In the genomic region with DNA sequence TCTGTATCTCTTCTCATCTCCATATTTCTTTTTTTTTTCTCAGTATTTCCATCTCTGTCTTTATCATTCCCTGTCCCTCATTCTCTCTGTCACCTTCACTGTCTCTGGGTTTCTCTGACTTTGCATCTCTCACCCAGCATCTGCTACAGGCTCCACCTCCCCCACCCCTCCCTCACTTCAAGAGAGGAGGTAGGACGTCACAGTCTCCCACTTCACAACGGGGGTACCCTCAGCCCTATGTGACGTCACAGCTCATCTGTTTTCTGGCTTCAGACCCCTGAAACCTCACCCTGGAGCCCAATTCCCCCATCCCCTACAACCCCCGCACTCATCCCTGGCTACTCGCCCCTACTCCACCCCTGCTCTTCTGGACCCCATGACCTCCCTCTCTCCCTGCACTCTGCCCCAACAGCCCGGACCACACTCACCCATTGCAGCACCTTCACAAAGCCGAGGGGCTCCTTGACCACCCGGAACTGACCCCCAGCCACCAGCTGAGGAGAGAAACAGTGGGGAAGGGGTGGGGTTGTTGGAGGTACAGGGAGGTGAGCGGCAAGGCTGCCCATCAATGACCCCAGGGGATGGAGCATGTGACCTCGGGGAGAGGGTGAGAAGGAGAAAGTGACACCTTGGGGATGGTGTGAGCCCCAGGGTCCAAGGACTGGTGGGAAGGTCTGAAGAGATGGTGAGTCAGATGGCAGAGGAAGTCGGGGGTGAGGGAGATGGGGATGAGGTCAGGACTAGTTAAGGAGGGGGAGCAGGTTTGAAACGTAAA, we compare ENCODE assay signal across 10 cellular contexts. TPM values are rescaled to one million over a fixed set of nuclear protein-coding genes. Genes with fewer than 3 reads are reported as not detected.
DNase-seq lines count a peak whose midpoint lies in the region; ATAC-seq and TF ChIP-seq lines count a peak whose summit lies in the region.
"Had no signal": no experiment of that assay in that cellular context is flagged by ENCODE, and none has a peak within 500 bp of the region (broad histone marks: within the 10 kb centered on the region; RNA-seq: fewer than 3 reads in every experiment).

No MANE protein-coding gene starts in this region.

- H3K9me3 Mint-ChIP-seq in activated T-cell treated with anti-CD3 and anti-CD28 coated beads, Interleukin-2, amount 50 U/mL, for 72 hours: no peaks in the 10 kb centered on the region
- H3K9me3 Mint-ChIP-seq in activated naive CD8-positive, alpha-beta T cell treated with anti-CD3 and anti-CD28 coated beads, Interleukin-2, amount 10 ng/mL, durations not matched to agents 7 days and 5 days: no peaks in the 10 kb centered on the region
- H3K9me3 Mint-ChIP-seq in stimulated activated effector memory CD8-positive, alpha-beta T cell treated with anti-CD3 and anti-CD28 coated beads, Interleukin-12 subunit alpha, Interleukin-12 subunit beta, amount 100 ng/mL, for 72 hours: no peaks in the 10 kb centered on the region

- H3K36me3 Mint-ChIP-seq in activated T-cell treated with anti-CD3 and anti-CD28 coated beads, Interleukin-2, amount 50 U/mL, for 72 hours (ENCODE audit: insufficient read depth in 2 of 2): peaks cover 0 to 3% of the 10 kb centered on the region in 2 donors
- no peaks in the 10 kb centered on the region for H3K36me3 Mint-ChIP-seq in activated naive CD8-positive, alpha-beta T cell treated with anti-CD3 and anti-CD28 coated beads, Interleukin-2, amount 10 ng/mL, durations not matched to agents 7 days and 5 days
- peaks cover 12% of the 10 kb centered on the region for H3K36me3 Mint-ChIP-seq in stimulated activated effector memory CD8-positive, alpha-beta T cell treated with anti-CD3 and anti-CD28 coated beads, Interleukin-12 subunit alpha, Interleukin-12 subunit beta, amount 100 ng/mL, for 72 hours

- DNase-seq in activated T-cell treated with anti-CD3 and anti-CD28 coated beads, Interleukin-2, amount 50 U/mL, for 72 hours: peak in 1 of 2 donors; percentile 16
- DNase-seq in activated T-cell treated with anti-CD3 and anti-CD28 coated beads for 4 hours (no peak), HEK293T (ENCODE audit: extremely low spot score) (no peak)
- DNase-seq in activated naive CD8-positive, alpha-beta T cell treated with anti-CD3 and anti-CD28 coated beads, Interleukin-2, amount 10 ng/mL, durations not matched to agents 7 days and 5 days: no peak
- DNase-seq in stimulated activated effector memory CD8-positive, alpha-beta T cell treated with anti-CD3 and anti-CD28 coated beads, Interleukin-12 subunit alpha, Interleukin-12 subunit beta, amount 100 ng/mL, for 72 hours (ENCODE audit: low spot score in 2 of 2): no peak
- no peak for DNase-seq in central memory CD4-positive, alpha-beta T cell
- DNase-seq: NCI-H1436 treated with DMSO at 0.1 percent for 48 hours, nephron progenitor cell, spleen had no signal

- peak; percentile 18 to 44 for ATAC-seq in activated T-cell treated with anti-CD3 and anti-CD28 coated beads, Interleukin-2, amount 50 U/mL, for 72 hours (replicated peaks in 1 of 2)
- ATAC-seq in activated naive CD8-positive, alpha-beta T cell treated with anti-CD3 and anti-CD28 coated beads, Interleukin-2, amount 10 ng/mL, durations not matched to agents 7 days and 5 days (ENCODE audit: low read depth): no peak
- ATAC-seq in stimulated activated effector memory CD8-positive, alpha-beta T cell treated with anti-CD3 and anti-CD28 coated beads, Interleukin-12 subunit alpha, Interleukin-12 subunit beta, amount 100 ng/mL, for 72 hours: peak; percentile 41

- peaks cover 26% of the 10 kb centered on the region for H3K4me1 Mint-ChIP-seq in activated T-cell treated with anti-CD3 and anti-CD28 coated beads, Interleukin-2, amount 50 U/mL, for 72 hours (ENCODE audit: low read depth)
- H3K4me1 Mint-ChIP-seq in activated naive CD8-positive, alpha-beta T cell treated with anti-CD3 and anti-CD28 coated beads, Interleukin-2, amount 10 ng/mL, durations not matched to agents 7 days and 5 days: peaks cover 13% of the 10 kb centered on the region
- H3K4me1 Mint-ChIP-seq in stimulated activated effector memory CD8-positive, alpha-beta T cell treated with anti-CD3 and anti-CD28 coated beads, Interleukin-12 subunit alpha, Interleukin-12 subunit beta, amount 100 ng/mL, for 72 hours: peaks cover 22% of the 10 kb centered on the region

- H3K27me3 Mint-ChIP-seq in activated T-cell treated with anti-CD3 and anti-CD28 coated beads, Interleukin-2, amount 50 U/mL, for 72 hours (ENCODE audit: low read depth): peaks cover 6% of the 10 kb centered on the region
- H3K27me3 Mint-ChIP-seq in activated naive CD8-positive, alpha-beta T cell treated with anti-CD3 and anti-CD28 coated beads, Interleukin-2, amount 10 ng/mL, durations not matched to agents 7 days and 5 days: no peaks in the 10 kb centered on the region

- POLR2A ChIA-PET in activated naive CD8-positive, alpha-beta T cell treated with anti-CD3 and anti-CD28 coated beads, Interleukin-2, amount 10 ng/mL, durations not matched to agents 7 days and 5 days (lab: Charles Lee): no interaction called here
- POLR2A ChIA-PET in HEK293T (lab: Yijun Ruan, JAX): no interaction called here

- H3K4me3 Mint-ChIP-seq in activated T-cell treated with anti-CD3 and anti-CD28 coated beads, Interleukin-2, amount 50 U/mL, for 72 hours: peak overlapping the region; percentile 64 to 78
- peak overlapping the region; percentile 65 for H3K4me3 Mint-ChIP-seq in activated naive CD8-positive, alpha-beta T cell treated with anti-CD3 and anti-CD28 coated beads, Interleukin-2, amount 10 ng/mL, durations not matched to agents 7 days and 5 days
- H3K4me3 Mint-ChIP-seq in stimulated activated effector memory CD8-positive, alpha-beta T cell treated with anti-CD3 and anti-CD28 coated beads, Interleukin-12 subunit alpha, Interleukin-12 subunit beta, amount 100 ng/mL, for 72 hours: peak overlapping the region; percentile 71
- H3K4me3 Mint-ChIP-seq: nephron progenitor cell had no signal

- H3K27ac Mint-ChIP-seq in activated T-cell treated with anti-CD3 and anti-CD28 coated beads, Interleukin-2, amount 50 U/mL, for 72 hours: no peak overlapping the region
- H3K27ac Mint-ChIP-seq in activated naive CD8-positive, alpha-beta T cell treated with anti-CD3 and anti-CD28 coated beads, Interleukin-2, amount 10 ng/mL, durations not matched to agents 7 days and 5 days: peak overlapping the region; percentile 60
- peak overlapping the region; percentile 66 for H3K27ac Mint-ChIP-seq in stimulated activated effector memory CD8-positive, alpha-beta T cell treated with anti-CD3 and anti-CD28 coated beads, Interleukin-12 subunit alpha, Interleukin-12 subunit beta, amount 100 ng/mL, for 72 hours
- H3K27ac Mint-ChIP-seq: nephron progenitor cell had no signal

- CTCF ChIA-PET in HEK293T (lab: Yijun Ruan, JAX): no interaction called here

TF ChIP-seq in HEK293T, 16 proteins besides CTCF, POLR2A, EP300 and RAD21:
- no peak for TF ChIP-seq BHLHE40 (IDR thresholded peaks at IDR 0.05; ENCODE audit: borderline replicate concordance)
- TF ChIP-seq FOXA1 (IDR thresholded peaks at IDR 0.05): no peak
- no peak for TF ChIP-seq ZNF384 (IDR thresholded peaks at IDR 0.05)
- TF ChIP-seq, protein P1, sequence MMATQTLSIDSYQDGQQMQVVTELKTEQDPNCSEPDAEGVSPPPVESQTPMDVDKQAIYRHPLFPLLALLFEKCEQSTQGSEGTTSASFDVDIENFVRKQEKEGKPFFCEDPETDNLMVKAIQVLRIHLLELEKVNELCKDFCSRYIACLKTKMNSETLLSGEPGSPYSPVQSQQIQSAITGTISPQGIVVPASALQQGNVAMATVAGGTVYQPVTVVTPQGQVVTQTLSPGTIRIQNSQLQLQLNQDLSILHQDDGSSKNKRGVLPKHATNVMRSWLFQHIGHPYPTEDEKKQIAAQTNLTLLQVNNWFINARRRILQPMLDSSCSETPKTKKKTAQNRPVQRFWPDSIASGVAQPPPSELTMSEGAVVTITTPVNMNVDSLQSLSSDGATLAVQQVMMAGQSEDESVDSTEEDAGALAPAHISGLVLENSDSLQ (IDR thresholded peaks at IDR 0.05): no peak
- TF ChIP-seq TARDBP (IDR thresholded peaks at IDR 0.05): no peak
- TF ChIP-seq FOXK2 (IDR thresholded peaks at IDR 0.05): no peak
- TF ChIP-seq SUZ12 (IDR thresholded peaks at IDR 0.05): no peak
- TF ChIP-seq SP1 (IDR thresholded peaks at IDR 0.05): no peak
- no peak for TF ChIP-seq ARNT (IDR thresholded peaks at IDR 0.05)
- TF ChIP-seq ELF4 (IDR thresholded peaks at IDR 0.05): no peak

RNA-seq across cellular contexts. Expression of a gene that starts 1.3 kb away (rescaled TPM):
- total RNA-seq in activated T-cell treated with anti-CD3 and anti-CD28 coated beads, Interleukin-2, amount 50 U/mL, for 72 hours: 10 to 100 TPM in 1 of 2 donors, 1 to 10 TPM in 1; 8.7 to 15.9 TPM
- total RNA-seq in activated naive CD8-positive, alpha-beta T cell treated with anti-CD3 and anti-CD28 coated beads, Interleukin-2, amount 10 ng/mL, durations not matched to agents 7 days and 5 days: 1 to 10 TPM; 2.6 to 3.6 TPM

RNA-seq across cellular contexts. Expression of a gene that starts 12.6 kb away (rescaled TPM):
- 10 to 100 TPM; 17.4 to 17.6 TPM for total RNA-seq in activated T-cell treated with anti-CD3 and anti-CD28 coated beads, Interleukin-2, amount 50 U/mL, for 72 hours
- 10 to 100 TPM; 16.1 to 16.7 TPM for total RNA-seq in activated naive CD8-positive, alpha-beta T cell treated with anti-CD3 and anti-CD28 coated beads, Interleukin-2, amount 10 ng/mL, durations not matched to agents 7 days and 5 days

RNA-seq across cellular contexts. Expression of a gene that starts 27.0 kb away (rescaled TPM):
- total RNA-seq in activated T-cell treated with anti-CD3 and anti-CD28 coated beads, Interleukin-2, amount 50 U/mL, for 72 hours: 100 to 1,000 TPM; 232 to 266 TPM
- total RNA-seq in activated naive CD8-positive, alpha-beta T cell treated with anti-CD3 and anti-CD28 coated beads, Interleukin-2, amount 10 ng/mL, durations not matched to agents 7 days and 5 days: 10 to 100 TPM; 47.5 to 50.4 TPM

RNA-seq across cellular contexts. Expression of a gene that starts 34.4 kb away (rescaled TPM):
- 1 to 10 TPM; 3.4 to 4.1 TPM for total RNA-seq in activated T-cell treated with anti-CD3 and anti-CD28 coated beads, Interleukin-2, amount 50 U/mL, for 72 hours
- total RNA-seq in activated naive CD8-positive, alpha-beta T cell treated with anti-CD3 and anti-CD28 coated beads, Interleukin-2, amount 10 ng/mL, durations not matched to agents 7 days and 5 days: 1 to 10 TPM; 1.7 to 2.2 TPM
- total RNA-seq: HT1080 had no signal

RNA-seq across cellular contexts. Expression of a gene that starts 36.2 kb away (rescaled TPM):
- under 1 TPM; 0.84 to 0.93 TPM for total RNA-seq in activated T-cell treated with anti-CD3 and anti-CD28 coated beads, Interleukin-2, amount 50 U/mL, for 72 hours
- 1 to 10 TPM in 1 of 2 experiments, under 1 TPM in 1; 0.91 to 1.1 TPM for total RNA-seq in activated naive CD8-positive, alpha-beta T cell treated with anti-CD3 and anti-CD28 coated beads, Interleukin-2, amount 10 ng/mL, durations not matched to agents 7 days and 5 days
- total RNA-seq: HT1080 had no signal

Comparison
In these comparisons a context has a peak if more than half of its experiments do, and no peak if none do; other contexts are left out.
1. RNA of a gene that starts 27.0 kb away (total RNA-seq): 232 to 266 TPM in activated T-cell treated with anti-CD3 and anti-CD28 coated beads, Interleukin-2, amount 50 U/mL, for 72 hours; 47.5 to 50.4 TPM in activated naive CD8-positive, alpha-beta T cell treated with anti-CD3 and anti-CD28 coated beads, Interleukin-2, amount 10 ng/mL, durations not matched to agents 7 days and 5 days; every median in the first group is over 4 times any median in the second.
2. Peak in every context shown above with its lines, with median percentiles within 50 percentile points of each other: H3K4me3 Mint-ChIP-seq.